ENCODE assay signal across 19 cellular contexts in the genomic region with DNA sequence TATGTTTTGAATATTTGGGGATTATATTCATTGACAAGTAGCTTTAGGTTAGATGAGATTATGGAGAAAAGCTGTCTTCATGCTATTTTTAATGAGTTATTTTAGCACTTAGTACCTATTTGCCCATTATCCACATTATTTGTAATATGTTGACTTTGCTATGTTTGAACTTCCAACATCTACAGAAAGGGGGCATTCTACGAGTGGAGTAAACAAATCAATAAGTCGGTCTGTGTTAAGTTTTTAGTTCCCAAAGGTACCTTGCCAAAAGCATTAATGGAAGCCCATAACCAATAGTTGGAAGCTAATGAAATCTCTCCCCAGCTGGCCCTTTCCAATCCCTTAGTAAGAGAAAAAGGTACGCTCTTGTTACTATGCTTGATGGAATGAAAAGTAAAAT.
A peak's percentile ranks its signal among the peaks of the same experiment; 100 is the strongest.
DNase-seq lines count a peak whose midpoint lies in the region; ATAC-seq, FAIRE-seq and TF ChIP-seq lines count a peak whose summit lies in the region.
"Had no signal": no experiment of that assay in that cellular context is flagged by ENCODE, and none has a peak within 500 bp of the region (broad histone marks: within the 10 kb centered on the region; RNA-seq: fewer than 3 reads in every experiment).

No MANE protein-coding gene starts in this region.

- TF ChIP-seq EP300 in HepG2 (IDR thresholded peaks at IDR 0.05; ENCODE audit: low read depth in 2 of 2, low read length in 2 of 2) (no peak), HepG2 (CRISPR knock-in tag; IDR thresholded peaks at IDR 0.05; ENCODE audit: borderline replicate concordance) (no peak)

- H4K20me1 ChIP-seq in HCT116 (ENCODE audit: insufficient read depth) (no peaks in the 10 kb centered on the region), OCI-LY7 (ENCODE audit: insufficient read depth, low read length) (no peaks in the 10 kb centered on the region), HepG2 (ENCODE audit: insufficient read depth, low read length) (no peaks in the 10 kb centered on the region)

- H3K9me3 ChIP-seq in AG04450 (ENCODE audit: control insufficient read depth, insufficient read depth, low read length) (no peaks in the 10 kb centered on the region), HCT116 (ENCODE audit: control insufficient read depth in 1 of 2, insufficient read depth in 1 of 2, low read depth in 1 of 2, low read length in 2 of 2) (no peaks in the 10 kb centered on the region), OCI-LY7 (ENCODE audit: low read length) (no peaks in the 10 kb centered on the region), HepG2 (ENCODE audit: low read length) (no peaks in the 10 kb centered on the region)
- H3K9me3 ChIP-seq: BE2C, Caco-2 had no signal

- H3K4me2 ChIP-seq in HCT116 (ENCODE audit: low read length) (no peak overlapping the region), OCI-LY7 (ENCODE audit: low read length) (no peak overlapping the region), HepG2 (ENCODE audit: low read depth, low read length) (no peak overlapping the region)

- BruUV-seq in HCT116 (replicated peaks; lab: Mats Ljungman, UMichigan): no TSS peak
- BruUV-seq in OCI-LY7 (replicated peaks; lab: Mats Ljungman, UMichigan): no TSS peak
- BruUV-seq in HepG2 (replicated peaks; lab: Mats Ljungman, UMichigan): no TSS peak

- POLR2A ChIA-PET in AG04450 (lab: Yijun Ruan, JAX) (no interaction called here), HCT116 (lab: Charles Lee) (no interaction called here), OCI-LY7 (lab: Charles Lee) (interaction anchor here (0.8 kb wide), 1 partner anchor 13 kb away, joined by 3 read pairs; no protein-coding TSS in a partner anchor), HepG2 (lab: Yijun Ruan, JAX) (no interaction called here)

- H2AFZ ChIP-seq in HCT116 (ENCODE audit: low read depth, low read length, poor library complexity, severe bottlenecking) (no peak overlapping the region), OCI-LY7 (ENCODE audit: low read length) (no peak overlapping the region), HepG2 (ENCODE audit: low read length) (no peak overlapping the region)

- H3K79me2 ChIP-seq in HCT116 (ENCODE audit: insufficient read depth, low read length) (no peaks in the 10 kb centered on the region), OCI-LY7 (ENCODE audit: insufficient read depth, low read depth, low read length) (no peaks in the 10 kb centered on the region), HepG2 (ENCODE audit: insufficient read depth, low read length) (no peaks in the 10 kb centered on the region)

- H3K36me3 ChIP-seq in HCT116 (ENCODE audit: control insufficient read depth in 1 of 2, insufficient read depth in 2 of 2, low read length in 2 of 2) (no peaks in the 10 kb centered on the region), OCI-LY7 (ENCODE audit: insufficient read depth, low read length) (no peaks in the 10 kb centered on the region), HepG2 (replicated peaks in 1 of 2; ENCODE audit: control insufficient read depth in 1 of 2, insufficient read depth in 2 of 2, low read length in 2 of 2) (no peaks in the 10 kb centered on the region)
- H3K36me3 ChIP-seq: BE2C had no signal

- intact Hi-C loops in HCT116 (cut with micrococcal nuclease): no loop called here
- intact Hi-C loops in OCI-LY7 (cut with micrococcal nuclease; ENCODE audit: unreplicated experiment): no loop called here
- intact Hi-C loops in HepG2 (cut with micrococcal nuclease; ENCODE audit: unreplicated experiment): no loop called here

- H3K27me3 ChIP-seq in AG04450 (ENCODE audit: control insufficient read depth, insufficient read depth, low read length) (no peaks in the 10 kb centered on the region), HCT116 (ENCODE audit: insufficient read depth, low read length) (no peaks in the 10 kb centered on the region), HepG2 (ENCODE audit: control insufficient read depth in 1 of 2, insufficient read depth in 2 of 2, low read length in 2 of 2) (no peaks in the 10 kb centered on the region)

- CTCF ChIA-PET in AG04450 (lab: Charles Lee): interaction anchor here (0.5 to 3.0 kb wide), 7 partner anchors 10 to 610 kb away, joined by 3 to 31 read pairs (median 4); no protein-coding TSS in a partner anchor
- CTCF ChIA-PET in HCT116 (lab: Charles Lee): interaction anchor here (2.4 kb wide), 1 partner anchor 9 kb away, joined by 8 read pairs; no protein-coding TSS in a partner anchor
- CTCF ChIA-PET in OCI-LY7 (lab: Charles Lee; ENCODE audit: unreplicated experiment): no interaction called here
- CTCF ChIA-PET in HepG2 (lab: Yijun Ruan, JAX; ENCODE audit: low intra/inter-chr PET ratio, low total read pairs): no interaction called here

- H3K4me1 ChIP-seq in HCT116 (ENCODE audit: control insufficient read depth in 1 of 2, insufficient read depth in 2 of 2, low read length in 2 of 2) (no peaks in the 10 kb centered on the region), OCI-LY7 (ENCODE audit: insufficient read depth, low read length, poor library complexity, severe bottlenecking) (no peaks in the 10 kb centered on the region), HepG2 (ENCODE audit: insufficient read depth, low read length) (no peaks in the 10 kb centered on the region)
- H3K4me1 ChIP-seq: BE2C, Caco-2 had no signal

- WGBS in HepG2 (ENCODE audit: low lambda C conversion rate): 0% methylated on average over 3 of the region's 3 CpGs

- H3K4me3 ChIP-seq in AG04450 (ENCODE audit: low read depth, low read length) (no peak overlapping the region), HCT116 (replicated peaks in 1 of 2; ENCODE audit: low read depth in 1 of 2, low read length in 2 of 2) (no peak overlapping the region), OCI-LY7 (ENCODE audit: low read depth, low read length, poor library complexity, severe bottlenecking) (no peak overlapping the region), HepG2 (replicated peaks in 1 of 3; ENCODE audit: insufficient read depth in 1 of 3, low read depth in 2 of 3, low read length in 3 of 3) (no peak overlapping the region)

- H3K9ac ChIP-seq in HCT116 (ENCODE audit: low read length): no peak overlapping the region
- H3K9ac ChIP-seq in HepG2 (ENCODE audit: insufficient read depth, low read depth, low read length): no peak overlapping the region

- 0 out of 2 replicates have a peak, but pooled peaks have one; percentile 5 for TF ChIP-seq CTCF in AG04450 (IDR thresholded peaks at IDR 0.05; ENCODE audit: low read depth, low read length)
- TF ChIP-seq CTCF in HCT116 (IDR thresholded peaks at IDR 0.05 in 2 of 3, conservative IDR thresholded peaks at IDR 0.05 in 1 of 3; ENCODE audit: borderline replicate concordance in 1 of 3, insufficient read depth in 1 of 3, low read depth in 2 of 3, low read length in 2 of 3): 0 out of 6 replicates have a peak, but pooled peaks of 2 of the 3 experiments have one; percentile 11 to 20
- TF ChIP-seq CTCF in OCI-LY7 (conservative IDR thresholded peaks at IDR 0.05; ENCODE audit: low read length): peak; percentile 25; the same call in 1 of the 2 replicates
- TF ChIP-seq CTCF in HepG2 (CRISPR knock-in tag; IDR thresholded peaks at IDR 0.05): no peak

- TF ChIP-seq RAD21 in HCT116 (IDR thresholded peaks at IDR 0.05; ENCODE audit: low read depth) (no peak), HepG2 (CRISPR knock-in tag; IDR thresholded peaks at IDR 0.05) (no peak)

- H3K9me2 ChIP-seq in HCT116 (ENCODE audit: insufficient read depth) (no peaks in the 10 kb centered on the region), OCI-LY7 (ENCODE audit: insufficient read depth, low read length) (no peaks in the 10 kb centered on the region)

- H3K27ac ChIP-seq in AG04450 (ENCODE audit: low read depth, low read length) (no peak overlapping the region), HCT116 (ENCODE audit: low read depth, low read length) (no peak overlapping the region), OCI-LY7 (ENCODE audit: low read depth, low read length, poor library complexity, severe bottlenecking) (no peak overlapping the region), HepG2 (ENCODE audit: extremely low read length, insufficient read depth, low read length) (no peak overlapping the region)

- FAIRE-seq in HepG2 (lab: Jason Lieb, UNC): no peak
- FAIRE-seq: D721Med had no signal

- no peak for DNase-seq in AG04450 (ENCODE audit: low read depth, low spot score)
- peak; percentile 3 for DNase-seq in HCT116 (ENCODE audit: low read depth, low spot score)
- DNase-seq in OCI-LY7 (ENCODE audit: low spot score): no peak
- DNase-seq in HepG2 (ENCODE audit: low spot score): no peak
- no peak for DNase-seq in NCI-H187 (lab: John Stamatoyannopoulos, UW)
- DNase-seq in COLO829 (ENCODE audit: low spot score): no peak
- DNase-seq in SKM-1 (lab: John Stamatoyannopoulos, UW; ENCODE audit: unreplicated experiment): no peak
- DNase-seq: 8988T; BE2C; C1 segment of cervical spinal cord; Caco-2; CD4-positive, CD25-positive, alpha-beta regulatory T cell; CD8-positive, alpha-beta memory T cell; DMS153; DMS79; GDM1; GOT3; H7 had no signal

- TF ChIP-seq POLR2A in HCT116 (IDR thresholded peaks at IDR 0.05; ENCODE audit: borderline replicate concordance, extremely low read depth, insufficient read depth, insufficient read length): no peak
- TF ChIP-seq POLR2A in HepG2 (IDR thresholded peaks at IDR 0.05; ENCODE audit: insufficient read depth in 1 of 2, low read depth in 2 of 2, low read length in 2 of 2): no peak

- in situ Hi-C loops in HepG2 (cut with HindIII; ENCODE audit: extremely low pct_ligation_motif_present, low pct_unique_long_range_greater_than_20kb): no loop called here

- RAD21 ChIA-PET in HCT116 (lab: Charles Lee; ENCODE audit: low non-redundant PET in 1 of 2, low total read pairs in 2 of 2, uncharacterized antibody in 2 of 2, unreplicated experiment in 2 of 2): no interaction called here

- ATAC-seq in HCT116 (no peak), HepG2 (no peak; the same call in 1 of the 3 replicates)

TF ChIP-seq in HCT116, 20 proteins besides CTCF, POLR2A, EP300 and RAD21 (continues in another document):
- TF ChIP-seq POLR2AphosphoS5 (IDR thresholded peaks at IDR 0.05; ENCODE audit: low read depth, low read length): no peak

TF ChIP-seq in HepG2, 621 proteins besides CTCF, POLR2A, EP300 and RAD21:
- TF ChIP-seq FOXP1 (IDR thresholded peaks at IDR 0.05) (no peak), FOXP1 (CRISPR knock-in tag; IDR thresholded peaks at IDR 0.05) (peak; percentile 50; the same call in 1 of the 2 replicates), ONECUT2 (CRISPR knock-in tag; IDR thresholded peaks at IDR 0.05) (peak; percentile 37; the same call in 1 of the 2 replicates), MAFK (conservative IDR thresholded peaks at IDR 0.05 in 1 of 2, IDR thresholded peaks at IDR 0.05 in 1 of 2; ENCODE audit: low read length in 2 of 2) (no peak), NKX3-1 (CRISPR knock-in tag; IDR thresholded peaks at IDR 0.05) (no peak)

Comparison
In these comparisons a context has a peak if more than half of its experiments do, and no peak if none do; other contexts are left out.
1. CTCF ChIA-PET loops: an anchor here in AG04450 (0.5 to 3.0 kb wide) and HCT116 (2.4 kb wide); none called in OCI-LY7 and HepG2.